7 cellular contexts compared by ENCODE assay signal in the genomic region with DNA sequence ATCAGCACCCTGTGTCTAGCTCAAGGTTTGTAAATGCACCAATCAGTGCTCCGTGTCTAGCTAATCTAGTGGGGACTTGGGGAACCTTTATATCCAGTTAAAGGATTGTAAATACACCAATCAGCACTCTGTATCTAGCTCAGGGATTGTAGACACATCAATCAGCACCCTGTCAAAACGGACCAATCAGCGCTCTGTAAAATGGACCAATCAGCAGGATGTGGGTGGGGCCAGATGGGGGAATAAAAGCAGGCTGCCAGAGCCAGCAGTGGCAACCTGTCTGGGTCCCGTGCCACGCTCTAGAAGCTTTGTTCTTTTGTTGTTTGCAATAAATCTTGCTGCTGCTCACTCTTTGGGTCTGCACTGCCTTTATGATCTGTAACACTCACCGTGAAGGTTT. TPM values are rescaled to one million over a fixed set of nuclear protein-coding genes. Genes with fewer than 3 reads are reported as not detected.
DNase-seq lines count a peak whose midpoint lies in the region; ATAC-seq, FAIRE-seq and TF ChIP-seq lines count a peak whose summit lies in the region.
"Not testable (repeated sequence)": the region's sequence is repeated elsewhere in the genome, so short reads cannot be mapped to it uniquely, and the experiment has no call there.

No MANE protein-coding gene starts in this region.

- in situ Hi-C loops in KBM-7 (cut with MboI; ENCODE audit: low pct_unique_long_range_greater_than_20kb, low sequenced_read_pairs) = not testable (repeated sequence)

- TF ChIP-seq CTCF in astrocyte (IDR thresholded peaks at IDR 0.05; ENCODE audit: insufficient read depth, low read depth, low read length) = not testable (repeated sequence)

- H3K27me3 ChIP-seq in CD4-positive, alpha-beta memory T cell (ENCODE audit: insufficient read depth, low read length); astrocyte (ENCODE audit: insufficient read depth, low read length): not testable (repeated sequence)

- H2AFZ ChIP-seq in astrocyte (ENCODE audit: low read depth, low read length) = not testable (repeated sequence)

- peaks cover 25 to 46% (median 39%) of the 10 kb centered on the region in 4 donors for H3K4me1 Mint-ChIP-seq in CD4-positive, alpha-beta memory T cell
- H3K4me1 Mint-ChIP-seq in activated T-cell treated with anti-CD3 and anti-CD28 coated beads, Interleukin-2, amount 50 U/mL, for 72 hours (ENCODE audit: low read depth) = peaks cover 25% of the 10 kb centered on the region
- peaks cover 11% of the 10 kb centered on the region for H3K4me1 Mint-ChIP-seq in astrocyte (ENCODE audit: low read depth, unreplicated experiment)
- H3K4me1 Mint-ChIP-seq in naive B cell = peaks cover 15 to 43% (median 39%) of the 10 kb centered on the region in 3 donors

- H3K27ac Mint-ChIP-seq in CD4-positive, alpha-beta memory T cell = peak overlapping the region; percentile 15 to 99 (median 75)
- H3K27ac Mint-ChIP-seq in activated T-cell treated with anti-CD3 and anti-CD28 coated beads, Interleukin-2, amount 50 U/mL, for 72 hours; astrocyte (ENCODE audit: unreplicated experiment): not testable (repeated sequence)
- peak overlapping the region in 1 of 6 donors; percentile 92 for H3K27ac Mint-ChIP-seq in naive B cell

- not testable (repeated sequence) for H3K9ac ChIP-seq in astrocyte (ENCODE audit: low read length)

- CTCF ChIA-PET in CD4-positive, alpha-beta memory T cell (lab: Charles Lee; ENCODE audit: partially characterized antibody) = interaction anchor here (1.1 to 2.6 kb wide), 6 partner anchors 9 to 246 kb away, joined by 3 to 13 read pairs (median 4); partner anchors contain the start of gene SEC24B

- not testable (repeated sequence) for FAIRE-seq in astrocyte (lab: Jason Lieb, UNC)

- intact Hi-C loops in CD4-positive, alpha-beta memory T cell (cut with micrococcal nuclease) = loop anchor here (2.0 kb wide), 1 partner anchor 19 kb away; no protein-coding TSS in a partner anchor

- not testable (repeated sequence) for H3K27me3 Mint-ChIP-seq in CD4-positive, alpha-beta memory T cell; activated T-cell treated with anti-CD3 and anti-CD28 coated beads, Interleukin-2, amount 50 U/mL, for 72 hours (ENCODE audit: low read depth); astrocyte (ENCODE audit: low read depth, unreplicated experiment); naive B cell

- not testable (repeated sequence) for H3K79me2 ChIP-seq in astrocyte (ENCODE audit: insufficient read depth, low read length)

- peak in 1 of 5 donors; percentile 21 for DNase-seq in CD4-positive, alpha-beta memory T cell
- DNase-seq in KBM-7 = peak; percentile 25
- DNase-seq in activated CD4-positive, CD25-positive, alpha-beta regulatory T cell treated with anti-CD3 and anti-CD28 coated beads, Interleukin-2, amount 50 U/mL, for 72 hours = peak; percentile 36
- DNase-seq in activated T-cell treated with anti-CD3 and anti-CD28 coated beads, Interleukin-2, amount 50 U/mL, for 72 hours; astrocyte (ENCODE audit: low read depth); naive B cell: not testable (repeated sequence)
- DNase-seq in stimulated activated CD4-positive, alpha-beta T cell treated with anti-CD3 and anti-CD28 coated beads, Interleukin-15, amount 100 ng/mL, for 48 hours (ENCODE audit: low read depth in 2 of 2) = peak; percentile 9 to 13

- not testable (repeated sequence) for H3K4me3 ChIP-seq in CD4-positive, alpha-beta memory T cell (ENCODE audit: low read length in 2 of 2); astrocyte (ENCODE audit: insufficient read depth, low read depth, low read length)

- not testable (repeated sequence) for H3K27ac ChIP-seq in CD4-positive, alpha-beta memory T cell (ENCODE audit: low read depth, low read length); astrocyte (ENCODE audit: low read depth, low read length)

- peak overlapping the region in 7 of 8 donors; percentile 50 to 97 (median 74) for H3K4me3 Mint-ChIP-seq in CD4-positive, alpha-beta memory T cell
- peak overlapping the region; percentile 52 to 81 for H3K4me3 Mint-ChIP-seq in activated T-cell treated with anti-CD3 and anti-CD28 coated beads, Interleukin-2, amount 50 U/mL, for 72 hours
- H3K4me3 Mint-ChIP-seq in astrocyte (ENCODE audit: unreplicated experiment) (peak overlapping the region; percentile 69), naive B cell (peak overlapping the region in 5 of 8 donors; percentile 47 to 98 (median 65))

- H3K9me3 ChIP-seq in CD4-positive, alpha-beta memory T cell (ENCODE audit: control insufficient read depth in 1 of 2, low read length in 2 of 2); astrocyte (ENCODE audit: insufficient read depth, low read depth, low read length): not testable (repeated sequence)

- not testable (repeated sequence) for H3K36me3 ChIP-seq in CD4-positive, alpha-beta memory T cell (ENCODE audit: insufficient read depth, low read length); astrocyte (ENCODE audit: insufficient read depth, low read length)

- H4K20me1 ChIP-seq in astrocyte (ENCODE audit: insufficient read depth, low read length) = not testable (repeated sequence)

- H3K36me3 Mint-ChIP-seq in CD4-positive, alpha-beta memory T cell = peaks cover 13 to 25% of the 10 kb centered on the region in 2 donors
- H3K36me3 Mint-ChIP-seq in activated T-cell treated with anti-CD3 and anti-CD28 coated beads, Interleukin-2, amount 50 U/mL, for 72 hours (ENCODE audit: insufficient read depth in 2 of 2); astrocyte (ENCODE audit: low read depth, unreplicated experiment); naive B cell: not testable (repeated sequence)

- POLR2A ChIA-PET in CD4-positive, alpha-beta memory T cell (lab: Charles Lee; ENCODE audit: partially characterized antibody) = interaction anchor here (1.0 to 4.6 kb wide), 4 partner anchors 16 to 145 kb away, joined by 4 to 53 read pairs (median 14); partner anchors contain the start of genes CASP6 and SEC24B

- not testable (repeated sequence) for H3K9me3 Mint-ChIP-seq in CD4-positive, alpha-beta memory T cell; activated T-cell treated with anti-CD3 and anti-CD28 coated beads, Interleukin-2, amount 50 U/mL, for 72 hours; astrocyte (ENCODE audit: unreplicated experiment); naive B cell

- H3K4me2 ChIP-seq in astrocyte (ENCODE audit: low read length) = not testable (repeated sequence)

- ATAC-seq in activated T-cell treated with anti-CD3 and anti-CD28 coated beads, Interleukin-2, amount 50 U/mL, for 72 hours (replicated peaks in 1 of 2); naive B cell (ENCODE audit: low read depth in 2 of 2): not testable (repeated sequence)

- H3K4me1 ChIP-seq in CD4-positive, alpha-beta memory T cell (ENCODE audit: insufficient read depth, low read length) = peaks cover 34% of the 10 kb centered on the region
- not testable (repeated sequence) for H3K4me1 ChIP-seq in astrocyte (ENCODE audit: insufficient read depth, low read length)

RNA-seq across cellular contexts. Expression of gene MCUB, which starts 2.0 kb away (rescaled TPM):
- total RNA-seq in CD4-positive, alpha-beta memory T cell = 100 to 1,000 TPM; 142 to 146 TPM
- 100 to 1,000 TPM; 174 to 299 TPM for polyA plus RNA-seq in CD4-positive, alpha-beta memory T cell
- 10 to 100 TPM; 43.8 to 52.0 TPM for total RNA-seq in activated T-cell treated with anti-CD3 and anti-CD28 coated beads, Interleukin-2, amount 50 U/mL, for 72 hours
- 11.2 and 12.6 TPM in 2 replicates for total RNA-seq in astrocyte
- polyA plus RNA-seq in naive B cell (ENCODE audit: low read depth in 6 of 6) = 100 to 1,000 TPM; 118 to 213 (median 145) TPM
